Comparison of ENCODE assay signal across 18 cellular contexts in genomic region chr10:63683223-63683622, GRCh38.
A peak's percentile ranks its signal among the peaks of the same experiment; 100 is the strongest.
DNase-seq lines count a peak whose midpoint lies in the region; ATAC-seq and TF ChIP-seq lines count a peak whose summit lies in the region.
"Had no signal": no experiment of that assay in that cellular context is flagged by ENCODE, and none has a peak within 500 bp of the region (broad histone marks: within the 10 kb centered on the region; RNA-seq: fewer than 3 reads in every experiment).

No MANE protein-coding gene starts in this region.

- H3K36me3 ChIP-seq in parathyroid adenoma (ENCODE audit: control insufficient read depth, insufficient read depth, low read length) (no peaks in the 10 kb centered on the region), BE2C (no peaks in the 10 kb centered on the region)

- intact Hi-C loops in MCF 10A (cut with micrococcal nuclease): no loop called here

- no peak overlapping the region for H3K9ac ChIP-seq in parathyroid adenoma

- TF ChIP-seq CTCF in parathyroid adenoma (IDR thresholded peaks at IDR 0.05) (no peak), MCF 10A (IDR thresholded peaks at IDR 0.05; ENCODE audit: unreplicated experiment) (no peak), BE2C (IDR thresholded peaks at IDR 0.05; ENCODE audit: low read depth, low read length) (no peak)

- H3K27me3 ChIP-seq in parathyroid adenoma (ENCODE audit: control insufficient read depth, insufficient read depth, low read length): no peaks in the 10 kb centered on the region
- no peaks in the 10 kb centered on the region for H3K27me3 ChIP-seq in BE2C

- peaks cover 28% of the 10 kb centered on the region for H3K4me1 Mint-ChIP-seq in activated CD4-positive, alpha-beta T cell treated with anti-CD3 and anti-CD28 coated beads, Interleukin-2, amount 10 ng/mL, durations not matched to agents 7 days and 5 days
- peaks cover 4% of the 10 kb centered on the region for H3K4me1 Mint-ChIP-seq in activated T-helper 17 cell treated with anti-CD3 and anti-CD28 coated beads, Interleukin-2, amount 50 U/mL, for 72 hours
- peaks cover 13% of the 10 kb centered on the region for H3K4me1 Mint-ChIP-seq in MCF 10A (ENCODE audit: insufficient read depth, unreplicated experiment)

- H3K9me3 ChIP-seq in parathyroid adenoma (ENCODE audit: control insufficient read depth, low read length): no peaks in the 10 kb centered on the region
- H3K9me3 ChIP-seq in BE2C: no peaks in the 10 kb centered on the region
- H3K9me3 ChIP-seq: A549, Caco-2 had no signal

- H3K27ac ChIP-seq in parathyroid adenoma: no peak overlapping the region
- H3K27ac ChIP-seq: A549 had no signal

- POLR2A ChIA-PET in activated CD4-positive, alpha-beta T cell treated with anti-CD3 and anti-CD28 coated beads, Interleukin-2, amount 10 ng/mL, durations not matched to agents 7 days and 5 days (lab: Charles Lee): no interaction called here
- POLR2A ChIA-PET in MCF 10A (lab: Yijun Ruan, JAX): interaction anchor here (0.7 to 2.8 kb wide), 5 partner anchors 24 to 420 kb away, joined by 3 to 10 read pairs (median 9); no protein-coding TSS in a partner anchor

- no peaks in the 10 kb centered on the region for H3K79me2 ChIP-seq in parathyroid adenoma

- H3K27me3 Mint-ChIP-seq in activated CD4-positive, alpha-beta T cell treated with anti-CD3 and anti-CD28 coated beads, Interleukin-2, amount 10 ng/mL, durations not matched to agents 7 days and 5 days: no peaks in the 10 kb centered on the region
- peaks cover 5% of the 10 kb centered on the region for H3K27me3 Mint-ChIP-seq in activated T-helper 17 cell treated with anti-CD3 and anti-CD28 coated beads, Interleukin-2, amount 50 U/mL, for 72 hours
- H3K27me3 Mint-ChIP-seq in MCF 10A (ENCODE audit: insufficient read depth, unreplicated experiment): no peaks in the 10 kb centered on the region

- no peak overlapping the region for H3K4me3 ChIP-seq in parathyroid adenoma (ENCODE audit: low read depth, low read length)
- H3K4me3 ChIP-seq in BE2C (ENCODE audit: low read depth, low read length): no peak overlapping the region
- H3K4me3 ChIP-seq: A549, K562 had no signal

- H3K4me2 ChIP-seq in parathyroid adenoma (ENCODE audit: low read length): no peak overlapping the region
- H3K4me2 ChIP-seq: A549 had no signal

- CTCF ChIA-PET in activated CD4-positive, alpha-beta T cell treated with anti-CD3 and anti-CD28 coated beads, Interleukin-2, amount 10 ng/mL, durations not matched to agents 7 days and 5 days (lab: Charles Lee): interaction anchor here (0.6 kb wide), 1 partner anchor 595 kb away, joined by 3 read pairs; no protein-coding TSS in a partner anchor
- CTCF ChIA-PET in MCF 10A (lab: Yijun Ruan, JAX): interaction anchor here (0.8 to 1.9 kb wide), 3 partner anchors 16 to 183 kb away, joined by 3 to 6 read pairs (median 4); no protein-coding TSS in a partner anchor

- DNase-seq in activated CD4-positive, alpha-beta T cell treated with anti-CD3 and anti-CD28 coated beads, Interleukin-2, amount 10 ng/mL, durations not matched to agents 7 days and 5 days: no peak
- DNase-seq in activated CD4-positive, alpha-beta T cell treated with anti-CD3 and anti-CD28 coated beads for 1 hour: no peak
- DNase-seq in MCF 10A (ENCODE audit: unreplicated experiment) (no peak), BE2C (no peak)
- DNase-seq: Caco-2, NCI-H1105, NCI-H2029 treated with DMSO at 0.1 percent for 48 hours, NCI-H226, NCI-H510A treated with DMSO at 0.1 percent for 48 hours, NCI-H748 treated with DMSO at 0.1 percent for 48 hours, SIG-M5 had no signal

- peak overlapping the region; percentile 86 for H3K27ac Mint-ChIP-seq in activated CD4-positive, alpha-beta T cell treated with anti-CD3 and anti-CD28 coated beads, Interleukin-2, amount 10 ng/mL, durations not matched to agents 7 days and 5 days
- H3K27ac Mint-ChIP-seq in activated T-helper 17 cell treated with anti-CD3 and anti-CD28 coated beads, Interleukin-2, amount 50 U/mL, for 72 hours: no peak overlapping the region
- H3K27ac Mint-ChIP-seq in MCF 10A (ENCODE audit: low read depth, unreplicated experiment): no peak overlapping the region

- H3K9me3 Mint-ChIP-seq in activated CD4-positive, alpha-beta T cell treated with anti-CD3 and anti-CD28 coated beads, Interleukin-2, amount 10 ng/mL, durations not matched to agents 7 days and 5 days: no peaks in the 10 kb centered on the region
- no peaks in the 10 kb centered on the region for H3K9me3 Mint-ChIP-seq in activated T-helper 17 cell treated with anti-CD3 and anti-CD28 coated beads, Interleukin-2, amount 50 U/mL, for 72 hours
- H3K9me3 Mint-ChIP-seq in MCF 10A (ENCODE audit: unreplicated experiment): no peaks in the 10 kb centered on the region
- H3K9me3 Mint-ChIP-seq: CD4-positive, alpha-beta memory T cell had no signal

- peak overlapping the region; percentile 35 for H2AFZ ChIP-seq in parathyroid adenoma

- no peaks in the 10 kb centered on the region for H3K4me1 ChIP-seq in parathyroid adenoma
- no peaks in the 10 kb centered on the region for H3K4me1 ChIP-seq in BE2C
- H3K4me1 ChIP-seq: A549, Caco-2 had no signal

- no peaks in the 10 kb centered on the region for H3K36me3 Mint-ChIP-seq in activated CD4-positive, alpha-beta T cell treated with anti-CD3 and anti-CD28 coated beads, Interleukin-2, amount 10 ng/mL, durations not matched to agents 7 days and 5 days (ENCODE audit: low read depth)
- no peaks in the 10 kb centered on the region for H3K36me3 Mint-ChIP-seq in activated T-helper 17 cell treated with anti-CD3 and anti-CD28 coated beads, Interleukin-2, amount 50 U/mL, for 72 hours (ENCODE audit: low read depth)
- H3K36me3 Mint-ChIP-seq in MCF 10A (ENCODE audit: insufficient read depth, unreplicated experiment): no peaks in the 10 kb centered on the region
- H3K36me3 Mint-ChIP-seq: CD4-positive, alpha-beta memory T cell had no signal

- peak; percentile 56 for ATAC-seq in GM18868 (IDR thresholded peaks at IDR 0.05; ENCODE audit: unreplicated experiment)
- ATAC-seq in activated T-helper 17 cell treated with anti-CD3 and anti-CD28 coated beads, Interleukin-2, amount 50 U/mL, for 72 hours (replicated peaks): peak; percentile 63
- no peak for ATAC-seq in HG02870 (IDR thresholded peaks at IDR 0.05; ENCODE audit: unreplicated experiment)
- ATAC-seq: A549, K562 had no signal

- BruUV-seq in MCF 10A (replicated peaks; lab: Mats Ljungman, UMichigan): no TSS peak

- peak overlapping the region; percentile 14 for H3K4me3 Mint-ChIP-seq in activated CD4-positive, alpha-beta T cell treated with anti-CD3 and anti-CD28 coated beads, Interleukin-2, amount 10 ng/mL, durations not matched to agents 7 days and 5 days
- no peak overlapping the region for H3K4me3 Mint-ChIP-seq in activated T-helper 17 cell treated with anti-CD3 and anti-CD28 coated beads, Interleukin-2, amount 50 U/mL, for 72 hours
- no peak overlapping the region for H3K4me3 Mint-ChIP-seq in MCF 10A (ENCODE audit: unreplicated experiment)
